ENCODE assay signal across 24 cellular contexts in genomic region chr10:110184363-110184762, GRCh38. TPM values are rescaled to one million over a fixed set of nuclear protein-coding genes. Genes with fewer than 3 reads are reported as not detected.
DNase-seq lines count a peak whose midpoint lies in the region; ATAC-seq, FAIRE-seq and TF ChIP-seq lines count a peak whose summit lies in the region.
"Had no signal": no experiment of that assay in that cellular context is flagged by ENCODE, and none has a peak within 500 bp of the region (broad histone marks: within the 10 kb centered on the region; RNA-seq: fewer than 3 reads in every experiment).

No MANE protein-coding gene starts in this region.

- in situ Hi-C loops in HepG2 (cut with HindIII; ENCODE audit: extremely low pct_ligation_motif_present, low pct_unique_long_range_greater_than_20kb) (no loop called here), K562 (cut with MboI) (no loop called here)

- H3K27me3 ChIP-seq in HepG2 (ENCODE audit: control insufficient read depth in 1 of 2, insufficient read depth in 2 of 2, low read length in 2 of 2) = no peaks in the 10 kb centered on the region; a peak in 3 of 5 replicates
- no peaks in the 10 kb centered on the region for H3K27me3 ChIP-seq in right lobe of liver
- H3K27me3 ChIP-seq in K562 (ENCODE audit: control insufficient read depth in 2 of 2, insufficient read depth in 2 of 2, low read length in 2 of 2) = no peaks in the 10 kb centered on the region
- no peaks in the 10 kb centered on the region for H3K27me3 ChIP-seq in osteoblast (ENCODE audit: insufficient read depth, low read length)
- H3K27me3 ChIP-seq: BE2C had no signal

- FAIRE-seq in HepG2 (lab: Jason Lieb, UNC) (no peak), K562 (lab: Jason Lieb, UNC) (no peak)
- FAIRE-seq: A549, G401.6, GM12892, H54 had no signal

- ATAC-seq in HepG2 (no peak), right lobe of liver (no peak), K562 (no peak), HG03045 (IDR thresholded peaks at IDR 0.05; ENCODE audit: unreplicated experiment) (no peak)
- ATAC-seq: A549; CD8-positive, alpha-beta T cell had no signal

- H2AFZ ChIP-seq in HepG2 (ENCODE audit: low read length) = no peak overlapping the region
- peak overlapping the region; percentile 38; the same call in 1 of the 2 replicates for H2AFZ ChIP-seq in K562 (ENCODE audit: low read depth, low read length)
- peak overlapping the region; percentile 47 for H2AFZ ChIP-seq in osteoblast (ENCODE audit: low read length)

- no peak for DNase-seq in HepG2 (ENCODE audit: low spot score)
- DNase-seq in right lobe of liver = no peak
- DNase-seq in K562 (ENCODE audit: extremely low read depth in 1 of 4, low spot score in 3 of 4) = no peak
- DNase-seq in osteoblast (ENCODE audit: insufficient read length, low spot score, missing footprints) = no peak
- no peak for DNase-seq in activated naive CD4-positive, alpha-beta T cell treated with anti-CD3 and anti-CD28 coated beads, Interleukin-2, amount 50 U/mL, for 16 hours
- no peak for DNase-seq in NCI-H187 treated with DMSO at 0.1 percent for 48 hours (lab: John Stamatoyannopoulos, UW)
- DNase-seq: 8988T; ACHN; AML-193; BE2C; Caco-2; CD4-positive, CD25-positive, alpha-beta regulatory T cell; CD8-positive, alpha-beta T cell; DMS153; DND-41; GOT3; HFFc6 had no signal

- H3K4me2 ChIP-seq in HepG2 (ENCODE audit: low read depth, low read length) = no peak overlapping the region
- no peak overlapping the region for H3K4me2 ChIP-seq in K562 (ENCODE audit: insufficient read depth, low read length)
- H3K4me2 ChIP-seq in osteoblast (ENCODE audit: insufficient read depth, low read length) = no peak overlapping the region
- H3K4me2 ChIP-seq: A549 had no signal

- H3K4me1 ChIP-seq in HepG2 (ENCODE audit: insufficient read depth, low read length) (no peaks in the 10 kb centered on the region), right lobe of liver (no peaks in the 10 kb centered on the region), K562 (replicated peaks in 1 of 2; ENCODE audit: control insufficient read depth in 2 of 2, insufficient read depth in 2 of 2, low read length in 2 of 2) (peaks cover 4 to 9% of the 10 kb centered on the region in 2 experiments; a peak in 3 of 5 replicates), osteoblast (ENCODE audit: insufficient read depth, low read length) (no peaks in the 10 kb centered on the region)
- H3K4me1 ChIP-seq: BE2C, HAP-1 had no signal

- BruUV-seq in HepG2 (replicated peaks; lab: Mats Ljungman, UMichigan) (no TSS peak), K562 (replicated peaks; lab: Mats Ljungman, UMichigan) (no TSS peak)

- intact Hi-C loops in HepG2 (cut with micrococcal nuclease; ENCODE audit: unreplicated experiment) (no loop called here), right lobe of liver (cut with DNase I) (no loop called here), K562 (cut with micrococcal nuclease) (no loop called here)

- H4K20me1 ChIP-seq in HepG2 (ENCODE audit: insufficient read depth, low read length) (no peaks in the 10 kb centered on the region), K562 (replicated peaks; ENCODE audit: control insufficient read depth, insufficient read depth, low read length) (no peaks in the 10 kb centered on the region), osteoblast (ENCODE audit: insufficient read depth, low read length) (no peaks in the 10 kb centered on the region)

- CTCF ChIA-PET in HepG2 (lab: Yijun Ruan, JAX; ENCODE audit: low intra/inter-chr PET ratio, low total read pairs) (no interaction called here), K562 (lab: Yijun Ruan, JAX; ENCODE audit: low intra/inter-chr PET ratio) (no interaction called here)

- TF ChIP-seq RAD21 in HepG2 (CRISPR knock-in tag; IDR thresholded peaks at IDR 0.05) (no peak), K562 (CRISPR knock-in tag; conservative IDR thresholded peaks at IDR 0.05 in 1 of 2, IDR thresholded peaks at IDR 0.05 in 1 of 2) (no peak)

- H3K79me2 ChIP-seq in HepG2 (ENCODE audit: insufficient read depth, low read length) = no peaks in the 10 kb centered on the region
- H3K79me2 ChIP-seq in K562 (ENCODE audit: control insufficient read depth, insufficient read depth, low read length) = no peaks in the 10 kb centered on the region
- H3K79me2 ChIP-seq in osteoblast (ENCODE audit: insufficient read depth, low read length) = no peaks in the 10 kb centered on the region

- TF ChIP-seq CTCF in HepG2 (CRISPR knock-in tag; IDR thresholded peaks at IDR 0.05) (no peak), right lobe of liver (IDR thresholded peaks at IDR 0.05) (no peak), K562 (IDR thresholded peaks at IDR 0.05 in 2 of 3, conservative IDR thresholded peaks at IDR 0.05 in 1 of 3; ENCODE audit: insufficient read depth in 2 of 3, low read depth in 1 of 3, low read length in 3 of 3) (no peak), osteoblast (IDR thresholded peaks at IDR 0.05; ENCODE audit: extremely low read depth, low read depth, low read length) (no peak)

- POLR2A ChIA-PET in HepG2 (lab: Yijun Ruan, JAX) (no interaction called here), K562 (lab: Yijun Ruan, JAX) (no interaction called here)

- TF ChIP-seq EP300 in HepG2 (IDR thresholded peaks at IDR 0.05; ENCODE audit: low read depth in 2 of 2, low read length in 2 of 2) = no peak
- TF ChIP-seq EP300 in HepG2 (CRISPR knock-in tag; IDR thresholded peaks at IDR 0.05; ENCODE audit: borderline replicate concordance) = no peak
- no peak for TF ChIP-seq EP300 in K562 (IDR thresholded peaks at IDR 0.05; ENCODE audit: low read length)

- WGBS in HepG2 (ENCODE audit: low lambda C conversion rate) = 20% methylated on average over 6 of the region's 6 CpGs
- WGBS in right lobe of liver (ENCODE audit: insufficient coverage, low coverage, low lambda C conversion rate, missing lambda C conversion rate) = 61% methylated on average over 6 of the region's 6 CpGs
- WGBS in K562 (ENCODE audit: insufficient coverage, low coverage, missing lambda C conversion rate) = 42% methylated on average over 5 of the region's 6 CpGs

- no peak for TF ChIP-seq POLR2A in HepG2 (IDR thresholded peaks at IDR 0.05; ENCODE audit: insufficient read depth in 1 of 2, low read depth in 2 of 2, low read length in 2 of 2)
- TF ChIP-seq POLR2A in right lobe of liver (IDR thresholded peaks at IDR 0.05) = no peak
- no peak for TF ChIP-seq POLR2A in K562 (conservative IDR thresholded peaks at IDR 0.05)

- no peaks in the 10 kb centered on the region for H3K36me3 ChIP-seq in HepG2 (replicated peaks in 1 of 2; ENCODE audit: control insufficient read depth in 1 of 2, insufficient read depth in 2 of 2, low read length in 2 of 2)
- H3K36me3 ChIP-seq in right lobe of liver = no peaks in the 10 kb centered on the region
- H3K36me3 ChIP-seq in K562 (ENCODE audit: control insufficient read depth, insufficient read depth, low read length) = no peaks in the 10 kb centered on the region
- H3K36me3 ChIP-seq in osteoblast (ENCODE audit: insufficient read depth, low read length) = no peaks in the 10 kb centered on the region
- H3K36me3 ChIP-seq: BE2C, HAP-1 had no signal

- H3K9me3 ChIP-seq in HepG2 (ENCODE audit: low read length) = no peaks in the 10 kb centered on the region
- H3K9me3 ChIP-seq in right lobe of liver = no peaks in the 10 kb centered on the region
- no peaks in the 10 kb centered on the region for H3K9me3 ChIP-seq in K562 (replicated peaks; ENCODE audit: control insufficient read depth, insufficient read depth, low read depth, low read length)
- no peaks in the 10 kb centered on the region for H3K9me3 ChIP-seq in osteoblast (ENCODE audit: low read depth, low read length)
- H3K9me3 ChIP-seq: A549, BE2C, Caco-2, HAP-1 had no signal

- H3K9me1 ChIP-seq in K562 (ENCODE audit: control insufficient read depth, insufficient read depth, low read length) = no peaks in the 10 kb centered on the region

- H3K9ac ChIP-seq in HepG2 (ENCODE audit: insufficient read depth, low read depth, low read length) = no peak overlapping the region
- H3K9ac ChIP-seq in K562 (ENCODE audit: insufficient read depth in 1 of 2, low read depth in 2 of 2, low read length in 2 of 2) = no peak overlapping the region

- no peak overlapping the region for H3K27ac ChIP-seq in HepG2 (ENCODE audit: extremely low read length, insufficient read depth, low read length)
- no peak overlapping the region for H3K27ac ChIP-seq in right lobe of liver
- H3K27ac ChIP-seq in K562 (ENCODE audit: extremely low read depth, low read depth, low read length) = no peak overlapping the region
- no peak overlapping the region for H3K27ac ChIP-seq in osteoblast (ENCODE audit: low read depth, low read length)
- H3K27ac ChIP-seq: A549, C4-2B had no signal

- no peak overlapping the region for H3K4me3 ChIP-seq in HepG2 (replicated peaks in 1 of 3; ENCODE audit: insufficient read depth in 1 of 3, low read depth in 2 of 3, low read length in 3 of 3)
- H3K4me3 ChIP-seq in right lobe of liver = no peak overlapping the region
- H3K4me3 ChIP-seq in K562 = no peak overlapping the region
- no peak overlapping the region for H3K4me3 ChIP-seq in osteoblast (ENCODE audit: insufficient read depth, low read length)
- H3K4me3 ChIP-seq: A549, HAP-1 had no signal

RNA-seq across cellular contexts. Expression of gene MXI1, which starts 23.0 kb away (rescaled TPM):
- total RNA-seq in HepG2 (2016; rRNA removed; fragmentation: Illumina TruSeq; extraction: Trizol) = 6.6 and 10.1 TPM in 2 replicates
- 4.5 and 5.3 TPM in 2 replicates for total RNA-seq in HepG2 (2016; cell fraction: cytosol; rRNA removed; fragmentation: Illumina TruSeq; extraction: Trizol; ENCODE audit: low read depth)
- total RNA-seq in HepG2 (2016; cell fraction: insoluble cytoplasmic fraction; rRNA removed; fragmentation: Illumina TruSeq; extraction: Trizol) = 6.8 TPM in 2 replicates
- 12.9 and 14.7 TPM in 2 replicates for total RNA-seq in HepG2 (2016; cell fraction: membrane; rRNA removed; fragmentation: Illumina TruSeq; extraction: Trizol)
- total RNA-seq in HepG2 (2016; cell fraction: nucleus; rRNA removed; fragmentation: Illumina TruSeq; extraction: Trizol) = 5.4 and 5.6 TPM in 2 replicates
- polyA plus RNA-seq in HepG2 (2011; rRNA removed) = 22.0 and 22.2 TPM in 2 replicates
- 13.1 and 16.9 TPM in 2 replicates for polyA plus RNA-seq in HepG2 (2011; cell fraction: cytosol; rRNA removed)
- 9.3 and 11.4 TPM in 2 replicates for polyA plus RNA-seq in HepG2 (2011; cell fraction: nucleus; rRNA removed)
- 39.3 and 44.8 TPM in 2 replicates for polyA plus RNA-seq in HepG2 (2012)
- 6.1 and 7.9 TPM in 2 replicates for polyA plus RNA-seq in HepG2 (2016; cell fraction: cytosol; fragmentation: Illumina TruSeq; extraction: Trizol; ENCODE audit: low read depth)
- polyA plus RNA-seq in HepG2 (2016; cell fraction: insoluble cytoplasmic fraction; fragmentation: Illumina TruSeq; extraction: Trizol; ENCODE audit: low read depth) = 7.9 and 8.0 TPM in 2 replicates
- 12.7 and 14.2 TPM in 2 replicates for polyA plus RNA-seq in HepG2 (2016; cell fraction: membrane; fragmentation: Illumina TruSeq; extraction: Trizol; ENCODE audit: low read depth)
- polyA plus RNA-seq in HepG2 (2016; cell fraction: nucleus; fragmentation: Illumina TruSeq; extraction: Trizol; ENCODE audit: insufficient read depth, low read depth) = 16.1 and 16.4 TPM in 2 replicates
- 12.4 and 19.6 TPM in 2 replicates for polyA minus RNA-seq in HepG2 (2011; rRNA and poly(A)+ RNA removed; ENCODE audit: low replicate concordance)
- 23.8 and 27.6 TPM in 2 replicates for polyA minus RNA-seq in HepG2 (2011; cell fraction: cytosol; rRNA and poly(A)+ RNA removed)
- polyA minus RNA-seq in HepG2 (2011; cell fraction: nucleus; rRNA and poly(A)+ RNA removed) = 25.0 and 35.5 TPM in 2 replicates
- total RNA-seq in right lobe of liver = 10 to 100 TPM; 17.1 to 32.6 (median 26.5) TPM
- 6.0 and 16.1 TPM in 2 replicates for total RNA-seq in K562 (2011; cell fraction: chromatin; rRNA removed; ENCODE audit: low replicate concordance)
- total RNA-seq in K562 (2011; cell fraction: nucleolus; rRNA removed) = 4.0 and 5.7 TPM in 2 replicates
- total RNA-seq in K562 (2011; cell fraction: nucleoplasm; rRNA removed) = 9.7 and 17.9 TPM in 2 replicates
- 14.3 and 18.2 TPM in 2 replicates for total RNA-seq in K562 (2014; rRNA removed)
- total RNA-seq in K562 (2014; rRNA removed; fragmentation: Illumina TruSeq; extraction: Trizol) = 14.8 and 21.2 TPM in 2 replicates
- 8.0 and 9.1 TPM in 2 replicates for total RNA-seq in K562 (2015; rRNA removed; fragmentation: Illumina TruSeq; extraction: Trizol)
- 16.4 and 17.8 TPM in 2 replicates for total RNA-seq in K562 (2021)
- 23.7 and 24.4 TPM in 2 replicates for polyA plus RNA-seq in K562 (2011; rRNA removed)
- polyA plus RNA-seq in K562 (2011; cell fraction: cytosol; rRNA removed) = 10.5 and 13.2 TPM in 2 replicates
- polyA plus RNA-seq in K562 (2011; cell fraction: nucleus; rRNA removed) = 18.3 and 28.9 TPM in 2 replicates
- 12.3 and 13.1 TPM in 2 replicates for polyA plus RNA-seq in K562 (2012)
- polyA plus RNA-seq in K562 (2014; fragmentation: Illumina TruSeq; extraction: Trizol) = 13.7 and 17.6 TPM in 2 replicates
- 10 to 100 TPM; 11.4 to 15.8 TPM for polyA plus RNA-seq in K562 (2014; fragmentation: Nextera tagmentation; extraction: Ambion mirVana)
- polyA plus RNA-seq in K562 (2014; rRNA removed) = 12.9 and 13.4 TPM in 2 replicates
- 27.0 and 27.3 TPM in 2 replicates for polyA minus RNA-seq in K562 (2011; rRNA and poly(A)+ RNA removed)
- polyA minus RNA-seq in K562 (2011; cell fraction: cytosol; rRNA and poly(A)+ RNA removed) = 17.8 and 21.1 TPM in 2 replicates
- polyA minus RNA-seq in K562 (2011; cell fraction: nucleus; rRNA and poly(A)+ RNA removed) = 5.9 and 12.3 TPM in 2 replicates
- total RNA-seq in osteoblast = 39.5 and 41.6 TPM in 2 replicates

Comparison
In these comparisons a context has a peak if more than half of its experiments do, and no peak if none do; other contexts are left out.
1. Of the 241 proteins assayed by ChIP-seq in both HepG2 and K562: peak only in HepG2: MNT; only in K562: none; in both: none; in neither: 240.